17 cellular contexts compared by ENCODE assay signal in the genomic region with DNA sequence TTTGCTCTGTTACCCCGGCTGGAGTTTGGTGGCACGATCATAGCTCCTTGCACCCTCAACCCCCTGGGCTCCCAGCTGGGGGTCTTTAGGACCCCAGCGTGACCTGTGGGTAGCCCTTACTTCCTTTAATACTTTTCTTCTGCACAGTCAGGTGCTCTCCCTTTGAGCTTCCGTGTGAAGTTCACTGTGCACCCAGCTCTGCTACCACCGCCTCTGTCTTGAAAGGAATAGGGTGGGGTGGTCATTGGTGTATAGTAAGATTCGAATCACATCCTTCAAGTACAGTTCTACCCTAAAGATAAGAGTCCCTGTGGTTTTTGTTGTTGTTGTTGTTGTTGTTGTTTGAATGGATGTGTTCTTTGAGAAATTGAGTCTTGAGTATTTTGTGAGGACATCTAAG.
DNase-seq lines count a peak whose midpoint lies in the region; ATAC-seq and TF ChIP-seq lines count a peak whose summit lies in the region.
"Had no signal": no experiment of that assay in that cellular context is flagged by ENCODE, and none has a peak within 500 bp of the region (broad histone marks: within the 10 kb centered on the region; RNA-seq: fewer than 3 reads in every experiment).

No MANE protein-coding gene starts in this region.

- peak overlapping the region in 4 of 5 experiments; percentile 10 to 72 (median 52) for H3K27ac Mint-ChIP-seq in brain
- H3K27ac Mint-ChIP-seq in type B pancreatic cell = peak overlapping the region; percentile 12
- H3K27ac Mint-ChIP-seq: activated T-helper 2 cell treated with anti-CD3 and anti-CD28 coated beads, Interferon-gamma antibody, Interleukin-2, Interleukin-4, amounts not matched to agents 10 μg/mL and 5 μg/mL and 100 μg/mL, durations not matched to agents 14 hours and 24 hours and 36 hours; WTC11 had no signal

- H3K36me3 Mint-ChIP-seq in brain (peaks cover 11% of the 10 kb centered on the region), type B pancreatic cell (peaks cover 4% of the 10 kb centered on the region)
- H3K36me3 Mint-ChIP-seq: WTC11 had no signal

- no peak for TF ChIP-seq CTCF in heart left ventricle (IDR thresholded peaks at IDR 0.05)
- no peak for TF ChIP-seq CTCF in brain (conservative IDR thresholded peaks at IDR 0.05)
- no peak for TF ChIP-seq CTCF in lower lobe of right lung (IDR thresholded peaks at IDR 0.05)
- TF ChIP-seq CTCF in type B pancreatic cell (conservative IDR thresholded peaks at IDR 0.05) = no peak

- H3K9me3 ChIP-seq in heart left ventricle (peaks cover 0 to under 1% (median 0%) of the 10 kb centered on the region in 12 donors), lower lobe of right lung (no peaks in the 10 kb centered on the region), MG63 (no peaks in the 10 kb centered on the region)
- H3K9me3 ChIP-seq: ovary had no signal

- H3K4me3 ChIP-seq in heart left ventricle = no peak overlapping the region
- H3K4me3 ChIP-seq in lower lobe of right lung = no peak overlapping the region
- no peak overlapping the region for H3K4me3 ChIP-seq in MG63
- H3K4me3 ChIP-seq: ovary, smooth muscle cell had no signal

- H3K4me1 ChIP-seq in heart left ventricle (peaks cover 0 to 75% (median 34%) of the 10 kb centered on the region in 12 donors), lower lobe of right lung (peaks cover 69% of the 10 kb centered on the region)

- no peak for DNase-seq in heart left ventricle
- DNase-seq in left ventricle myocardium superior = no peak
- no peak for DNase-seq in lower lobe of right lung
- DNase-seq in type B pancreatic cell (ENCODE audit: extremely low spot score, unreplicated experiment) = no peak
- DNase-seq in MG63 = no peak
- no peak for DNase-seq in ureter (ENCODE audit: low spot score)
- no peak for DNase-seq in COLO668 (lab: John Stamatoyannopoulos, UW; ENCODE audit: unreplicated experiment)
- DNase-seq: hippocampal formation, NCI-H1105 treated with DMSO at 0.1 percent for 48 hours, NCI-H2171, NCI-H82, ovary had no signal

- no peak for TF ChIP-seq POLR2A in heart left ventricle (IDR thresholded peaks at IDR 0.05)

- no peaks in the 10 kb centered on the region for H3K27me3 ChIP-seq in heart left ventricle
- no peaks in the 10 kb centered on the region for H3K27me3 ChIP-seq in lower lobe of right lung (ENCODE audit: low read depth)
- H3K27me3 ChIP-seq in MG63 = no peaks in the 10 kb centered on the region
- H3K27me3 ChIP-seq: ovary had no signal

- H3K9me3 Mint-ChIP-seq in brain (peaks cover 0 to 3% (median 0%) of the 10 kb centered on the region in 5 experiments), type B pancreatic cell (no peaks in the 10 kb centered on the region)
- H3K9me3 Mint-ChIP-seq: WTC11 had no signal

- H3K36me3 ChIP-seq in heart left ventricle (no peaks in the 10 kb centered on the region), lower lobe of right lung (no peaks in the 10 kb centered on the region), MG63 (peaks cover 4% of the 10 kb centered on the region; the same call in 1 of the 2 replicates)
- H3K36me3 ChIP-seq: ovary had no signal

- peaks cover 76% of the 10 kb centered on the region for H3K4me1 Mint-ChIP-seq in brain
- H3K4me1 Mint-ChIP-seq in type B pancreatic cell (ENCODE audit: unreplicated experiment) = peaks cover 27% of the 10 kb centered on the region

- WGBS in heart left ventricle, 4 donors = 78 to 85% (median 82%) methylated on average over 6 of the region's 6 CpGs

- H3K27ac ChIP-seq in heart left ventricle (peak overlapping the region in 10 of 12 donors; percentile 15 to 84 (median 75)), lower lobe of right lung (peak overlapping the region; percentile 77)
- H3K27ac ChIP-seq: KMS-11, ovary had no signal

- H3K27me3 Mint-ChIP-seq in brain (no peaks in the 10 kb centered on the region), type B pancreatic cell (no peaks in the 10 kb centered on the region)

- H3K4me3 Mint-ChIP-seq in brain = no peak overlapping the region
- H3K4me3 Mint-ChIP-seq in type B pancreatic cell = no peak overlapping the region
- H3K4me3 Mint-ChIP-seq: WTC11 had no signal

- ATAC-seq in heart left ventricle = no peak
- no peak for ATAC-seq in left ventricle myocardium superior
- no peak for ATAC-seq in lower lobe of right lung

- intact Hi-C loops in heart left ventricle (cut with DNase I) = loop anchor here in 6 of 10 donors (5.0 to 10.0 kb wide), 2 partner anchors 54 to 117 kb away; no protein-coding TSS in a partner anchor
- intact Hi-C loops in left ventricle myocardium superior (cut with micrococcal nuclease) = loop anchor here (10.0 kb wide), 1 partner anchor 57 kb away; no protein-coding TSS in a partner anchor
- intact Hi-C loops in lower lobe of right lung (cut with DNase I) = no loop called here
